In the genomic region with DNA sequence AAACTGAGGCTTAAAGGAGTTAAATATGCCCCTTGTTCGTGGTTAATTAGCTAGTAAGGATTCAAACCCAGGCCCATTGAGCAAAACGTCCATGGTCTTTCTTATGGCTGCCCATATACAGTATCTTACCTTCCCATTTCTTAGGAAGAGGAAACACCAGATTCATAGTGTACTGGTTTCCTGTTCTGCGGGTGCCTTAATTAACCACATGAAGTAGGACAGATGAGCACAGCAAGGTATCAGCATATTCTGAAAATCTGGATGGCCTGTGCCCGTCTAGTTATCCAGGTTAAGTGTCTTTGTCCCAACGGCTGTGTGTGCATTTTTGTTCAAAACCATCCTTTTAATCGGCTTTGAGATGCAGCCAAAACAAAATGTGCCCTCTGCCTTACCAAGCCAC, we compare ENCODE assay signal across 16 cellular contexts.
"Had no signal": no experiment of that assay in that cellular context is flagged by ENCODE, and none has a peak within 500 bp of the region (broad histone marks: within the 10 kb centered on the region; RNA-seq: fewer than 3 reads in every experiment).

No MANE protein-coding gene starts in this region.

- DNase-seq: activated effector memory CD4-positive, alpha-beta T cell treated with Interleukin-2 at 50 U/mL for 16 hours; activated T-cell treated with anti-CD3 and anti-CD28 coated beads for 4 hours; anterior cingulate cortex; caudate nucleus; colonic mucosa; foreskin melanocyte; kidney; SJCRH30; stimulated activated CD4-positive, alpha-beta T cell treated with anti-CD3 and anti-CD28 coated beads, Interleukin-12 subunit alpha, Interleukin-12 subunit beta, amount 100 ng/mL, for 4 hours; stimulated activated CD4-positive, alpha-beta T cell treated with anti-CD3 and anti-CD28 coated beads, Interleukin-1b, Interleukin-23, amount 100 ng/mL, for 48 hours; stimulated activated CD8-positive, alpha-beta memory T cell treated with anti-CD3 and anti-CD28 coated beads, Interleukin-4, amount 100 ng/mL, for 48 hours; stimulated activated naive CD8-positive, alpha-beta T cell treated with anti-CD3 and anti-CD28 coated beads, Interleukin-15, Interleukin-2, amounts not matched to agents 100 U/mL and 50 U/mL, for 24 hours had no signal

- H3K4me1 Mint-ChIP-seq: WTC11 had no signal

- ATAC-seq: left lobe of liver; stimulated activated naive CD8-positive, alpha-beta T cell treated with anti-CD3 and anti-CD28 coated beads, Interleukin-15, Interleukin-2, amounts not matched to agents 100 U/mL and 50 U/mL, for 24 hours; WTC11 had no signal

- H3K9me3 Mint-ChIP-seq: brain, neural crest cell, WTC11 had no signal

- H3K27me3 Mint-ChIP-seq: brain had no signal

- H3K4me3 Mint-ChIP-seq: brain, neural crest cell, WTC11 had no signal

- H3K27ac Mint-ChIP-seq: WTC11 had no signal
